In genomic region chr1:205998457-205999241, GRCh38 we compare ENCODE assay signal across 17 cellular contexts. TPM values are rescaled to one million over a fixed set of nuclear protein-coding genes. Genes with fewer than 3 reads are reported as not detected.
DNase-seq lines count a peak whose midpoint lies in the region; ATAC-seq, FAIRE-seq and TF ChIP-seq lines count a peak whose summit lies in the region.
"Had no signal": no experiment of that assay in that cellular context is flagged by ENCODE, and none has a peak within 500 bp of the region (broad histone marks: within the 10 kb centered on the region; RNA-seq: fewer than 3 reads in every experiment).

No MANE protein-coding gene starts in this region.

- ATAC-seq in left ventricle myocardium superior, result peak; percentile 72
- ATAC-seq in GM18870 (IDR thresholded peaks at IDR 0.05; ENCODE audit: unreplicated experiment), result no peak
- ATAC-seq: effector memory CD8-positive, alpha-beta T cell had no signal

- H3K9ac ChIP-seq in kidney (ENCODE audit: low read length in 2 of 2), result no peak overlapping the region
- H3K9ac ChIP-seq: SK-N-SH had no signal

- H3K4me3 ChIP-seq in kidney (ENCODE audit: low read length in 2 of 2), result no peak overlapping the region
- H3K4me3 ChIP-seq: ascending aorta, lung had no signal

- TF ChIP-seq CTCF in kidney (IDR thresholded peaks at IDR 0.05; ENCODE audit: borderline replicate concordance, extremely low read depth, insufficient read depth), result no peak

- no peak for FAIRE-seq in kidney (lab: Jason Lieb, UNC)

- intact Hi-C loops in left ventricle myocardium superior (cut with micrococcal nuclease), result no loop called here
- intact Hi-C loops in kidney (cut with DNase I), result no loop called here

- H3K27ac ChIP-seq in angular gyrus (ENCODE audit: low read depth, low read length), result peak overlapping the region; percentile 51
- H3K27ac ChIP-seq in kidney (ENCODE audit: low read depth in 2 of 2, low read length in 2 of 2), result no peak overlapping the region
- H3K27ac ChIP-seq: ascending aorta had no signal

- H3K4me1 ChIP-seq in kidney (ENCODE audit: control insufficient read depth in 1 of 2, insufficient read depth in 1 of 2, low read depth in 1 of 2, low read length in 2 of 2), result no peaks in the 10 kb centered on the region

- no peaks in the 10 kb centered on the region for H3K9me3 ChIP-seq in kidney (ENCODE audit: control insufficient read depth in 1 of 2, low read length in 2 of 2)
- H3K9me3 ChIP-seq: ascending aorta, SK-N-SH had no signal

- no peaks in the 10 kb centered on the region for H3K36me3 ChIP-seq in kidney (ENCODE audit: control insufficient read depth in 1 of 2, insufficient read depth in 2 of 2, low read length in 2 of 2)
- H3K36me3 ChIP-seq: ascending aorta had no signal

- DNase-seq in NCI-H128 (lab: John Stamatoyannopoulos, UW; ENCODE audit: unreplicated experiment), result peak; percentile 21
- peak; percentile 56 for DNase-seq in left ventricle myocardium superior
- peak; percentile 54 for DNase-seq in occipital lobe (lab: John Stamatoyannopoulos, UW)
- no peak for DNase-seq in kidney
- DNase-seq in NCI-H82 (lab: John Stamatoyannopoulos, UW), result no peak
- DNase-seq in SKM-1 treated with dmso at 0.1 percent for 144 hours (lab: John Stamatoyannopoulos, UW; ENCODE audit: unreplicated experiment), result no peak
- DNase-seq: activated B cell treated with CpG ODN at 0.5 μM for 24 hours; activated T-cell treated with anti-CD3 and anti-CD28 coated beads, Interleukin-2, amount 50 U/mL, for 24 hours; AML-193; effector memory CD8-positive, alpha-beta T cell; NCI-H1105 treated with DMSO at 0.1 percent for 48 hours; SK-N-SH had no signal

RNA-seq across cellular contexts. Expression of gene RAB7B, which starts 4.5 kb away (rescaled TPM):
- total RNA-seq in left ventricle myocardium superior (1.6 TPM), occipital lobe (0.78 TPM), kidney (2.0 TPM)
- polyA plus RNA-seq in kidney (ENCODE audit: insufficient read depth, low read depth, low replicate concordance), result 0.73 TPM
- total RNA-seq: activated B cell treated with CpG ODN at 0.5 μM for 24 hours, ascending aorta, progenitor cell of endocrine pancreas had no signal

RNA-seq across cellular contexts. Expression of gene CTSE, which starts 25.0 kb away (rescaled TPM):
- total RNA-seq in left ventricle myocardium superior (0.15 TPM), occipital lobe (not detected), kidney (1.6 TPM)
- not detected for polyA plus RNA-seq in kidney (ENCODE audit: insufficient read depth, low read depth, low replicate concordance)
- total RNA-seq: activated B cell treated with CpG ODN at 0.5 μM for 24 hours, ascending aorta had no signal
- polyA plus RNA-seq: SK-N-SH had no signal

RNA-seq across cellular contexts. Expression of gene RHEX, which starts 54.3 kb away (rescaled TPM):
- total RNA-seq in left ventricle myocardium superior, result 1.0 TPM
- not detected for total RNA-seq in occipital lobe
- 39.5 TPM for total RNA-seq in kidney
- 10.2 TPM for polyA plus RNA-seq in kidney (ENCODE audit: insufficient read depth, low read depth, low replicate concordance)
- total RNA-seq: progenitor cell of endocrine pancreas had no signal
- polyA plus RNA-seq: SK-N-SH had no signal

RNA-seq across cellular contexts. Expression of gene SLC26A9, which starts 55.4 kb away (rescaled TPM):
- total RNA-seq in left ventricle myocardium superior (34.0 TPM), occipital lobe (not detected), kidney (0.69 TPM)
- polyA plus RNA-seq in kidney (ENCODE audit: insufficient read depth, low read depth, low replicate concordance), result 5.9 TPM
- total RNA-seq: activated B cell treated with CpG ODN at 0.5 μM for 24 hours, ascending aorta had no signal
- polyA plus RNA-seq: SK-N-SH had no signal

Comparison
In these comparisons a context has a peak if more than half of its experiments do, and no peak if none do; other contexts are left out.
1. DNase-seq: peak in NCI-H128 (single experiment), left ventricle myocardium superior (single experiment) and occipital lobe (single experiment); none in kidney (single experiment), NCI-H82 (single experiment) and SKM-1 treated with dmso at 0.1 percent for 144 hours (single experiment).
2. RNA of gene RHEX, which starts 54.3 kb away (total RNA-seq): 39.5 TPM in kidney (single experiment); 1.0 TPM in left ventricle myocardium superior (single experiment) and not detected in occipital lobe (single experiment); every median in the first group is over 10 times any median in the second.